Comparison of ENCODE assay signal across 2 cellular contexts in the genomic region with DNA sequence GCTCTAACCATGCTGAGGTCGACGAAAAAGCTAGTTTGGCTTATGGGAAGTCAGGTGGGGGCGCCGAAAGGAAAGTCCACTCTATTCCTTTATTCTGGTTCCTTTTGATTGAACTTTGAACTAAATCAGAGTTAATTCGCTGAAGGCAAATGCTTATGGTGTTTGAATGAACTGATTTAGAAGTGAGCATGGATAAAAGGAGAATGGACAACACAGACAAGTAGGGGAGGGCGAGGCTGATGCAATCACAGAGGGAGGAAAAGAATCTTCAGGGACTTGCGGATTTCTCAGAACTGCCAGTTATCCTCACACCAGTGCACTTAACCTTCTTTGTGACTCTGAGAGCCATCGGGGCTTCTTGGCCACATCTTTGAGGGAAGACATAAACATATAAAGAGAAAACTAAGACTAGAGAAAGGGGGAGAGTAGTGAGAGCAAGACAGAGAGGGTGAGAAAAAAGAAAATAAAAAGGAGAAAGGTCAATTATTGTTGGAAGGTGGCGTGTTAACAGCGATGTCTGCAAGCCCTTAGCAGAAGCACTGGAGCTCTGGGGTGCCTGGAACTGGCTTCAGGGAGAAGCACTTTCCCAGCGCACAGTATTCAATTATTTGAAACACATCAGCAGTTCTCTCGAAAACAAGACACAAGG.
TF ChIP-seq lines count a peak whose summit lies in the region.

No MANE protein-coding gene starts in this region.

TF ChIP-seq in HEK293, 187 proteins besides CTCF, POLR2A, EP300 and RAD21 (continued from another document):
- TF ChIP-seq, protein P1, sequence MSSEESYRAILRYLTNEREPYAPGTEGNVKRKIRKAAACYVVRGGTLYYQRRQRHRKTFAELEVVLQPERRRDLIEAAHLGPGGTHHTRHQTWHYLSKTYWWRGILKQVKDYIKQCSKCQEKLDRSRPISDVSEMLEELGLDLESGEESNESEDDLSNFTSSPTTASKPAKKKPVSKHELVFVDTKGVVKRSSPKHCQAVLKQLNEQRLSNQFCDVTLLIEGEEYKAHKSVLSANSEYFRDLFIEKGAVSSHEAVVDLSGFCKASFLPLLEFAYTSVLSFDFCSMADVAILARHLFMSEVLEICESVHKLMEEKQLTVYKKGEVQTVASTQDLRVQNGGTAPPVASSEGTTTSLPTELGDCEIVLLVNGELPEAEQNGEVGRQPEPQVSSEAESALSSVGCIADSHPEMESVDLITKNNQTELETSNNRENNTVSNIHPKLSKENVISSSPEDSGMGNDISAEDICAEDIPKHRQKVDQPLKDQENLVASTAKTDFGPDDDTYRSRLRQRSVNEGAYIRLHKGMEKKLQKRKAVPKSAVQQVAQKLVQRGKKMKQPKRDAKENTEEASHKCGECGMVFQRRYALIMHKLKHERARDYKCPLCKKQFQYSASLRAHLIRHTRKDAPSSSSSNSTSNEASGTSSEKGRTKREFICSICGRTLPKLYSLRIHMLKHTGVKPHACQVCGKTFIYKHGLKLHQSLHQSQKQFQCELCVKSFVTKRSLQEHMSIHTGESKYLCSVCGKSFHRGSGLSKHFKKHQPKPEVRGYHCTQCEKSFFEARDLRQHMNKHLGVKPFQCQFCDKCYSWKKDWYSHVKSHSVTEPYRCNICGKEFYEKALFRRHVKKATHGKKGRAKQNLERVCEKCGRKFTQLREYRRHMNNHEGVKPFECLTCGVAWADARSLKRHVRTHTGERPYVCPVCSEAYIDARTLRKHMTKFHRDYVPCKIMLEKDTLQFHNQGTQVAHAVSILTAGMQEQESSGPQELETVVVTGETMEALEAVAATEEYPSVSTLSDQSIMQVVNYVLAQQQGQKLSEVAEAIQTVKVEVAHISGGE (tag by site-specific recombination; conservative IDR thresholded peaks at IDR 0.05; ENCODE audit: low read depth) = no peak
- TF ChIP-seq FEZF1 (tag by site-specific recombination; IDR thresholded peaks at IDR 0.05) (no peak), PRDM1 (tag by site-specific recombination; IDR thresholded peaks at IDR 0.05) (peak; percentile 98)
TF ChIP-seq in HEK293: peak in this region for 3.

TF ChIP-seq in K562, 482 proteins besides CTCF, POLR2A, EP300 and RAD21 (continued from another document):
- TF ChIP-seq ZNF24 (IDR thresholded peaks at IDR 0.05) (0 out of 2 replicates have a peak, but pooled peaks have one; percentile 7), ZNF239 (CRISPR knock-in tag; IDR thresholded peaks at IDR 0.05) (0 out of 2 replicates have a peak, but pooled peaks have one; percentile 18), ATF7 (IDR thresholded peaks at IDR 0.05) (peak; percentile 28; the same call in 1 of the 2 replicates), POLR2H (tag; IDR thresholded peaks at IDR 0.05; ENCODE audit: low read depth) (peak; percentile 51; the same call in 1 of the 2 replicates)
